In genomic region chr13:73251866-73252265, GRCh38 we compare ENCODE assay signal across 31 cellular contexts.
"Had no signal": no experiment of that assay in that cellular context is flagged by ENCODE, and none has a peak within 500 bp of the region (broad histone marks: within the 10 kb centered on the region; RNA-seq: fewer than 3 reads in every experiment).

No MANE protein-coding gene starts in this region.

- FAIRE-seq: colon, endothelial cell of umbilical vein, frontal cortex had no signal

- H3K9me3 ChIP-seq: ascending aorta, body of pancreas, esophagus squamous epithelium had no signal

- H3K36me3 Mint-ChIP-seq: activated naive CD4-positive, alpha-beta T cell treated with anti-CD3 and anti-CD28 coated beads, Interleukin-2, amount 10 ng/mL, durations not matched to agents 7 days and 5 days; activated naive CD4-positive, alpha-beta T cell treated with anti-CD3 and anti-CD28 coated beads, Interleukin-2, amount 50 U/mL, for 72 hours; activated naive CD8-positive, alpha-beta T cell treated with anti-CD3 and anti-CD28 coated beads, Interleukin-2, amount 10 ng/mL, durations not matched to agents 7 days and 5 days had no signal

- H3K9me3 Mint-ChIP-seq: activated B cell treated with CpG ODN at 0.5 μM for 24 hours; activated CD8-positive, alpha-beta T cell treated with anti-CD3 and anti-CD28 coated beads for 36 hours; activated naive CD4-positive, alpha-beta T cell treated with anti-CD3 and anti-CD28 coated beads, Interleukin-2, amount 10 ng/mL, durations not matched to agents 7 days and 5 days; activated naive CD4-positive, alpha-beta T cell treated with anti-CD3 and anti-CD28 coated beads, Interleukin-2, amount 50 U/mL, for 72 hours; activated naive CD8-positive, alpha-beta T cell treated with anti-CD3 and anti-CD28 coated beads, Interleukin-2, amount 10 ng/mL, durations not matched to agents 7 days and 5 days; activated T-cell treated with anti-CD3 and anti-CD28 coated beads, Interleukin-2, amount 50 U/mL, for 24 hours; activated T-cell treated with anti-CD3 and anti-CD28 coated beads, Interleukin-2, amount 50 U/mL, for 72 hours; T-helper 2 cell treated with Interferon-gamma antibody and Interleukin-4, amounts not matched to agents 5 μg/mL and 100 μg/mL, for 36 hours had no signal

- H3K4me3 ChIP-seq: ascending aorta, body of pancreas, esophagus squamous epithelium had no signal

- H3K27me3 Mint-ChIP-seq: activated B cell treated with CpG ODN at 0.5 μM for 24 hours; activated CD8-positive, alpha-beta T cell treated with anti-CD3 and anti-CD28 coated beads for 36 hours; activated T-cell treated with anti-CD3 and anti-CD28 coated beads, Interleukin-2, amount 50 U/mL, for 24 hours; T-helper 17 cell had no signal

- DNase-seq: activated B cell treated with CpG ODN at 0.5 μM for 24 hours; activated CD4-positive, alpha-beta T cell treated with anti-CD3 and anti-CD28 coated beads for 48 hours; activated CD4-positive, alpha-beta T cell treated with anti-CD3 and anti-CD28 coated beads, Interleukin-2, amount 50 U/mL, for 1 hour; activated CD4-positive, alpha-beta T cell treated with anti-CD3 and anti-CD28 coated beads, Interleukin-2, amount 50 U/mL, for 48 hours; activated CD8-positive, alpha-beta memory T cell treated with anti-CD3 and anti-CD28 coated beads for 24 hours; activated CD8-positive, alpha-beta T cell treated with anti-CD3 and anti-CD28 coated beads for 36 hours; activated gamma-delta T cell; activated naive CD4-positive, alpha-beta T cell; activated naive CD4-positive, alpha-beta T cell treated with anti-CD3 and anti-CD28 coated beads, Interleukin-2, amount 10 ng/mL, durations not matched to agents 7 days and 5 days; activated naive CD8-positive, alpha-beta T cell treated with anti-CD3 and anti-CD28 coated beads, Interleukin-2, amount 10 ng/mL, durations not matched to agents 7 days and 5 days; activated T-cell treated with anti-CD3 and anti-CD28 coated beads, Interleukin-2, amount 50 U/mL, for 24 hours; activated T-cell treated with anti-CD3 and anti-CD28 coated beads, Interleukin-2, amount 50 U/mL, for 72 hours; body of pancreas; caudate nucleus; cortex of kidney; dermis blood vessel endothelial cell; effector CD8-positive, alpha-beta T cell; esophagus squamous epithelium; foreskin fibroblast; head of caudate nucleus; T-helper 1 cell; T-helper 17 cell; T1000; WERI-Rb-1 had no signal

- H3K27ac ChIP-seq: ascending aorta, body of pancreas, epithelial cell of prostate, esophagus squamous epithelium, WERI-Rb-1 had no signal

- H3K27me3 ChIP-seq: ascending aorta, body of pancreas, esophagus squamous epithelium had no signal

- H3K36me3 ChIP-seq: ascending aorta, esophagus squamous epithelium, WERI-Rb-1 had no signal

- H3K27ac Mint-ChIP-seq: activated B cell treated with CpG ODN at 0.5 μM for 24 hours; activated CD8-positive, alpha-beta T cell treated with anti-CD3 and anti-CD28 coated beads for 36 hours; activated naive CD4-positive, alpha-beta T cell treated with anti-CD3 and anti-CD28 coated beads, Interleukin-2, amount 10 ng/mL, durations not matched to agents 7 days and 5 days; activated naive CD4-positive, alpha-beta T cell treated with anti-CD3 and anti-CD28 coated beads, Interleukin-2, amount 50 U/mL, for 72 hours; activated naive CD8-positive, alpha-beta T cell treated with anti-CD3 and anti-CD28 coated beads, Interleukin-2, amount 10 ng/mL, durations not matched to agents 7 days and 5 days; activated T-cell treated with anti-CD3 and anti-CD28 coated beads, Interleukin-2, amount 50 U/mL, for 24 hours; activated T-cell treated with anti-CD3 and anti-CD28 coated beads, Interleukin-2, amount 50 U/mL, for 72 hours; T-helper 17 cell; T-helper 2 cell treated with Interferon-gamma antibody and Interleukin-4, amounts not matched to agents 5 μg/mL and 100 μg/mL, for 36 hours had no signal

- H3K4me3 Mint-ChIP-seq: activated B cell treated with CpG ODN at 0.5 μM for 24 hours; activated CD8-positive, alpha-beta T cell treated with anti-CD3 and anti-CD28 coated beads for 36 hours; activated naive CD4-positive, alpha-beta T cell treated with anti-CD3 and anti-CD28 coated beads, Interleukin-2, amount 10 ng/mL, durations not matched to agents 7 days and 5 days; activated naive CD8-positive, alpha-beta T cell treated with anti-CD3 and anti-CD28 coated beads, Interleukin-2, amount 10 ng/mL, durations not matched to agents 7 days and 5 days; activated T-cell treated with anti-CD3 and anti-CD28 coated beads, Interleukin-2, amount 50 U/mL, for 24 hours; activated T-cell treated with anti-CD3 and anti-CD28 coated beads, Interleukin-2, amount 50 U/mL, for 72 hours; T-helper 17 cell; T-helper 2 cell treated with Interferon-gamma antibody and Interleukin-4, amounts not matched to agents 5 μg/mL and 100 μg/mL, for 36 hours had no signal

- H3K4me1 Mint-ChIP-seq: activated B cell treated with CpG ODN at 0.5 μM for 24 hours had no signal
